18 cellular contexts compared by ENCODE assay signal in the genomic region with DNA sequence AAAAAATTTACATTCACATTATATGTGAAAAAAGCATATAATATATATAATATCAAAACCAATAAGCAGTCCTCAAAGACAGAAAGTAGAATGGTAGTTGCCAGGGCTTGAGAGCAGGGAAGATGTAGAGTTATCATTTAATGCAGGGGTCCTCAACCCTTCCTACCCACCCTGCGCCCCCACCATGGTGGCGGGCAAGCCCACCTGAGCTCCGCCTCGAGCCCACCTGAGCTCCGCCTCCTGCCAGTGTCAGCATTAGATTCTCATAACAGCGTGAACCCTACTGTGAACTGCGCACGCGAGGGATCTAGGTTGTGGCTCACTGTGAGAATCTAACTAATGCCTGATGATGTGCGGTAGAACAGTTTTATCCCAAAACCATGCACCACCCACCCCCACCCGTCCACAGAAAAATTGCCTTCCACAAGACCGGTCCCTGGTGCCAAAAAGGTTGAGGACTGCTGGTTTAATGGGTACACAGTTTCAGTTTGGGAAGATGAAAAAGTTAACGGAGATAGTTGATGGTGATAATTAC. TPM values are rescaled to one million over a fixed set of nuclear protein-coding genes. Genes with fewer than 3 reads are reported as not detected.
DNase-seq lines count a peak whose midpoint lies in the region; ATAC-seq and TF ChIP-seq lines count a peak whose summit lies in the region.
"Had no signal": no experiment of that assay in that cellular context is flagged by ENCODE, and none has a peak within 500 bp of the region (broad histone marks: within the 10 kb centered on the region; RNA-seq: fewer than 3 reads in every experiment).

No MANE protein-coding gene starts in this region.

- H3K4me3 ChIP-seq in SJSA1 (peak overlapping the region; percentile 7; the same call in 1 of the 2 replicates), endodermal cell (ENCODE audit: low read length) (peak overlapping the region; percentile 100)
- H3K4me3 ChIP-seq: upper lobe of left lung had no signal

- H3K27ac ChIP-seq in SJSA1: no peak overlapping the region
- H3K27ac ChIP-seq in endodermal cell (ENCODE audit: low read depth, low read length): no peak overlapping the region
- H3K27ac ChIP-seq in temporal lobe (ENCODE audit: low read depth, low read length): peak overlapping the region; percentile 50
- H3K27ac ChIP-seq: RWPE1, upper lobe of left lung had no signal

- no peaks in the 10 kb centered on the region for H3K9me3 ChIP-seq in SJSA1 (replicated peaks)
- H3K9me3 ChIP-seq in endodermal cell (ENCODE audit: control insufficient read depth, low read length): peaks cover 31% of the 10 kb centered on the region
- H3K9me3 ChIP-seq: upper lobe of left lung had no signal

- H3K4me3 Mint-ChIP-seq in activated naive CD4-positive, alpha-beta T cell treated with anti-CD3 and anti-CD28 coated beads, Interleukin-2, amount 10 ng/mL, durations not matched to agents 7 days and 5 days: peak overlapping the region; percentile 31
- H3K4me3 Mint-ChIP-seq in endodermal cell: no peak overlapping the region
- H3K4me3 Mint-ChIP-seq in natural killer cell treated with Interleukin-12 subunit alpha and Interleukin-12 subunit beta and Interleukin-15 and Interleukin-18, amount 100 ng/mL, for 72 hours: no peak overlapping the region
- H3K4me3 Mint-ChIP-seq: activated CD4-positive, alpha-beta T cell treated with anti-CD3 and anti-CD28 coated beads for 36 hours had no signal

- H3K36me3 ChIP-seq in SJSA1: peaks cover 74% of the 10 kb centered on the region
- peaks cover 57% of the 10 kb centered on the region for H3K36me3 ChIP-seq in endodermal cell (ENCODE audit: control insufficient read depth, insufficient read depth, low read length)
- H3K36me3 ChIP-seq: upper lobe of left lung had no signal

- H3K27ac Mint-ChIP-seq in activated naive CD4-positive, alpha-beta T cell treated with anti-CD3 and anti-CD28 coated beads, Interleukin-2, amount 10 ng/mL, durations not matched to agents 7 days and 5 days: no peak overlapping the region
- no peak overlapping the region for H3K27ac Mint-ChIP-seq in endodermal cell
- H3K27ac Mint-ChIP-seq in natural killer cell treated with Interleukin-12 subunit alpha and Interleukin-12 subunit beta and Interleukin-15 and Interleukin-18, amount 100 ng/mL, for 72 hours: no peak overlapping the region
- H3K27ac Mint-ChIP-seq: activated CD4-positive, alpha-beta T cell treated with anti-CD3 and anti-CD28 coated beads for 36 hours had no signal

- no peak for DNase-seq in activated naive CD4-positive, alpha-beta T cell treated with anti-CD3 and anti-CD28 coated beads, Interleukin-2, amount 10 ng/mL, durations not matched to agents 7 days and 5 days
- no peak for DNase-seq in activated naive CD4-positive, alpha-beta T cell treated with Interleukin-2 at 50 U/mL for 16 hours
- no peak for DNase-seq in SJSA1 (ENCODE audit: low read depth in 1 of 2, low spot score in 2 of 2)
- DNase-seq in endodermal cell: no peak
- DNase-seq in natural killer cell treated with Interleukin-12 subunit alpha and Interleukin-12 subunit beta and Interleukin-15 and Interleukin-18, amount 100 ng/mL, for 72 hours (ENCODE audit: low spot score): no peak
- DNase-seq in kidney glomerular epithelial cell (lab: John Stamatoyannopoulos, UW): no peak
- no peak for DNase-seq in mucosa of gallbladder (ENCODE audit: low spot score)
- DNase-seq: activated CD4-positive, alpha-beta T cell treated with anti-CD3 and anti-CD28 coated beads for 36 hours; Calu3; GDM1; glutamatergic neuron; kidney; NCI-H1048; NCI-H2107; stimulated activated CD4-positive, alpha-beta T cell treated with anti-CD3 and anti-CD28 coated beads, Interleukin-4, amount 100 ng/mL, for 1 hour had no signal

- peaks cover 6% of the 10 kb centered on the region for H3K27me3 Mint-ChIP-seq in activated naive CD4-positive, alpha-beta T cell treated with anti-CD3 and anti-CD28 coated beads, Interleukin-2, amount 10 ng/mL, durations not matched to agents 7 days and 5 days
- H3K27me3 Mint-ChIP-seq in endodermal cell (ENCODE audit: insufficient read depth): peaks cover 13% of the 10 kb centered on the region
- no peaks in the 10 kb centered on the region for H3K27me3 Mint-ChIP-seq in natural killer cell treated with Interleukin-12 subunit alpha and Interleukin-12 subunit beta and Interleukin-15 and Interleukin-18, amount 100 ng/mL, for 72 hours
- H3K27me3 Mint-ChIP-seq: activated CD4-positive, alpha-beta T cell treated with anti-CD3 and anti-CD28 coated beads for 36 hours had no signal

- ATAC-seq in natural killer cell treated with Interleukin-12 subunit alpha and Interleukin-12 subunit beta and Interleukin-15 and Interleukin-18, amount 100 ng/mL, for 72 hours: no peak
- ATAC-seq: activated CD4-positive, alpha-beta T cell treated with anti-CD3 and anti-CD28 coated beads for 36 hours had no signal

- H3K27me3 ChIP-seq in SJSA1 (replicated peaks) (no peaks in the 10 kb centered on the region), endodermal cell (ENCODE audit: control insufficient read depth, insufficient read depth, low read length, poor library complexity, severe bottlenecking) (peaks cover 8% of the 10 kb centered on the region)

- H3K4me1 ChIP-seq in SJSA1 (replicated peaks) (peaks cover 47% of the 10 kb centered on the region), endodermal cell (ENCODE audit: control insufficient read depth, insufficient read depth, low read length) (no peaks in the 10 kb centered on the region)

- H3K4me1 Mint-ChIP-seq in activated naive CD4-positive, alpha-beta T cell treated with anti-CD3 and anti-CD28 coated beads, Interleukin-2, amount 10 ng/mL, durations not matched to agents 7 days and 5 days: peaks cover 70% of the 10 kb centered on the region
- peaks cover 6% of the 10 kb centered on the region for H3K4me1 Mint-ChIP-seq in endodermal cell
- H3K4me1 Mint-ChIP-seq in natural killer cell treated with Interleukin-12 subunit alpha and Interleukin-12 subunit beta and Interleukin-15 and Interleukin-18, amount 100 ng/mL, for 72 hours (ENCODE audit: low read depth in 2 of 2): peaks cover 30 to 35% of the 10 kb centered on the region in 2 donors

- WGBS in endodermal cell (ENCODE audit: insufficient coverage in 1 of 2, insufficient read length in 1 of 2), 2 experiments: 98% methylated on average over 5 to 12 of the region's 13 CpGs

- H3K9ac ChIP-seq in endodermal cell (ENCODE audit: extremely low read depth, low read length, poor library complexity, severe bottlenecking): no peak overlapping the region

- H3K9me3 Mint-ChIP-seq in activated naive CD4-positive, alpha-beta T cell treated with anti-CD3 and anti-CD28 coated beads, Interleukin-2, amount 10 ng/mL, durations not matched to agents 7 days and 5 days: no peaks in the 10 kb centered on the region
- peaks cover 13% of the 10 kb centered on the region for H3K9me3 Mint-ChIP-seq in endodermal cell
- H3K9me3 Mint-ChIP-seq in natural killer cell treated with Interleukin-12 subunit alpha and Interleukin-12 subunit beta and Interleukin-15 and Interleukin-18, amount 100 ng/mL, for 72 hours: no peaks in the 10 kb centered on the region

- H3K36me3 Mint-ChIP-seq in activated naive CD4-positive, alpha-beta T cell treated with anti-CD3 and anti-CD28 coated beads, Interleukin-2, amount 10 ng/mL, durations not matched to agents 7 days and 5 days: peaks cover 49% of the 10 kb centered on the region
- H3K36me3 Mint-ChIP-seq in endodermal cell (ENCODE audit: low read depth): peaks cover 47% of the 10 kb centered on the region
- H3K36me3 Mint-ChIP-seq in natural killer cell treated with Interleukin-12 subunit alpha and Interleukin-12 subunit beta and Interleukin-15 and Interleukin-18, amount 100 ng/mL, for 72 hours: peaks cover 16% of the 10 kb centered on the region

- CTCF ChIA-PET in activated naive CD4-positive, alpha-beta T cell treated with anti-CD3 and anti-CD28 coated beads, Interleukin-2, amount 10 ng/mL, durations not matched to agents 7 days and 5 days (lab: Charles Lee): no interaction called here

- no peak for TF ChIP-seq CTCF in endodermal cell (conservative IDR thresholded peaks at IDR 0.05)

RNA-seq across cellular contexts. Expression of a gene that starts 3.0 kb away (rescaled TPM):
- total RNA-seq in SJSA1 (2014; rRNA removed; shearing (Covaris generic)): 99.9 and 119 TPM in 2 replicates
- total RNA-seq in endodermal cell: 10 to 100 TPM; 32.7 to 33.1 TPM
- 44.2 TPM for polyA plus RNA-seq in endodermal cell (2013, experiment 1 of 2)
- 43.3 TPM for polyA plus RNA-seq in endodermal cell (2013, experiment 2 of 2)
- 6.6 TPM for total RNA-seq in temporal lobe
- total RNA-seq in natural killer cell treated with Interleukin-12 subunit alpha and Interleukin-12 subunit beta and Interleukin-15 and Interleukin-18, amount 100 ng/mL, for 72 hours: 10 to 100 TPM; 22.6 to 30.5 TPM
- total RNA-seq in mucosa of gallbladder: 5.6 TPM

RNA-seq across cellular contexts. Expression of a gene that starts 47.1 kb away (rescaled TPM):
- total RNA-seq in SJSA1 (2014; rRNA removed; shearing (Covaris generic)): 125 and 198 TPM in 2 replicates
- total RNA-seq in endodermal cell: 100 to 1,000 TPM in 1 of 2 donors, 10 to 100 TPM in 1; 97.5 to 139 TPM
- polyA plus RNA-seq in endodermal cell (2013, experiment 1 of 2): 180 TPM
- polyA plus RNA-seq in endodermal cell (2013, experiment 2 of 2): 174 TPM
- total RNA-seq in temporal lobe: 32.0 TPM
- 100 to 1,000 TPM; 118 to 201 TPM for total RNA-seq in natural killer cell treated with Interleukin-12 subunit alpha and Interleukin-12 subunit beta and Interleukin-15 and Interleukin-18, amount 100 ng/mL, for 72 hours
- total RNA-seq in mucosa of gallbladder: 32.2 TPM

RNA-seq across cellular contexts. Expression of a gene that starts 47.6 kb away (rescaled TPM):
- 26.9 and 30.5 TPM in 2 replicates for total RNA-seq in SJSA1 (2014; rRNA removed; shearing (Covaris generic))
- total RNA-seq in endodermal cell (10 to 100 TPM; 35.0 to 40.6 TPM), temporal lobe (55.3 TPM), mucosa of gallbladder (25.8 TPM)
- polyA plus RNA-seq in endodermal cell (2013, experiment 1 of 2): 39.7 TPM
- polyA plus RNA-seq in endodermal cell (2013, experiment 2 of 2): 39.5 TPM
- 10 to 100 TPM; 15.7 to 25.7 TPM for total RNA-seq in natural killer cell treated with Interleukin-12 subunit alpha and Interleukin-12 subunit beta and Interleukin-15 and Interleukin-18, amount 100 ng/mL, for 72 hours
